ENCODE assay signal across 10 cellular contexts in the genomic region with DNA sequence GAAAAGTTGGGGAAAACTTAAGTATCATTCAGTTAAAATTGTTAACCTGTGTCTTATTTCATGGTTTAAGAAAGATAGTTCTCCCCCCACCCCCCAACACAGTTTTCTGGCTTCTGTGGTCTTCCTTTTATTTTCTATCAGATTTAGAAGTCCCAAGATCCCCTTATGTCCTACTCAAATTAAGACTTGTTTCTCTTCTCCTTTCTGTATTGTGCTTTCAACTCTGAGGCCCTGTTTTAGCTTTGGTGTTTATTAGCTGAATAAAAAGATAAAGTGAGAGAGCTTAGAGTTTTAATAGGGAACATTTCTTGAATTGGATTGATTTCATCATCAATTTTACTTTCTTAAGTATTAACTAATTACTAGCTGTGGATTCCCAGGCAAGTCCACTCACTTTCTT.
DNase-seq lines count a peak whose midpoint lies in the region; ATAC-seq and TF ChIP-seq lines count a peak whose summit lies in the region.
"Had no signal": no experiment of that assay in that cellular context is flagged by ENCODE, and none has a peak within 500 bp of the region (broad histone marks: within the 10 kb centered on the region; RNA-seq: fewer than 3 reads in every experiment).

No MANE protein-coding gene starts in this region.

- DNase-seq in CD8-positive, alpha-beta memory T cell, result no peak
- DNase-seq in endothelial cell (ENCODE audit: low spot score) (no peak), RWPE1 (ENCODE audit: low spot score) (no peak), coronary artery (ENCODE audit: low spot score) (no peak), uterus (no peak), Kasumi-1 (lab: John Stamatoyannopoulos, UW) (no peak)
- DNase-seq: occipital lobe, testis had no signal

- H3K27ac ChIP-seq in CD8-positive, alpha-beta memory T cell (ENCODE audit: low read depth, low read length), result no peak overlapping the region
- H3K27ac ChIP-seq in RWPE1, result no peak overlapping the region
- H3K27ac ChIP-seq in coronary artery, result no peak overlapping the region
- H3K27ac ChIP-seq in uterus, result peak overlapping the region in 1 of 2 donors; percentile 32
- H3K27ac ChIP-seq: testis had no signal

- H3K36me3 ChIP-seq in CD8-positive, alpha-beta memory T cell (ENCODE audit: insufficient read depth, low read length), result no peaks in the 10 kb centered on the region
- H3K36me3 ChIP-seq in uterus, result no peaks in the 10 kb centered on the region

- ATAC-seq in GM19455 (IDR thresholded peaks at IDR 0.05; ENCODE audit: unreplicated experiment), result peak; percentile 34
- peak; percentile 50 for ATAC-seq in HG03354 (IDR thresholded peaks at IDR 0.05; ENCODE audit: poor library complexity, severe bottlenecking, unreplicated experiment)

- H3K4me3 Mint-ChIP-seq in CD8-positive, alpha-beta memory T cell, result peak overlapping the region in 4 of 7 donors; percentile 10 to 36 (median 20)
- no peak overlapping the region for H3K4me3 Mint-ChIP-seq in endothelial cell (ENCODE audit: unreplicated experiment)

- intact Hi-C loops in uterus (cut with DNase I; ENCODE audit: low total_unique reads), result no loop called here

- TF ChIP-seq CTCF in endothelial cell (IDR thresholded peaks at IDR 0.05; ENCODE audit: unreplicated experiment), result no peak
- TF ChIP-seq CTCF in RWPE1 (conservative IDR thresholded peaks at IDR 0.05; ENCODE audit: low read depth), result no peak
- TF ChIP-seq CTCF in coronary artery (IDR thresholded peaks at IDR 0.05), result no peak
- TF ChIP-seq CTCF in uterus (IDR thresholded peaks at IDR 0.05), result no peak

- no peak overlapping the region for H3K4me3 ChIP-seq in CD8-positive, alpha-beta memory T cell (ENCODE audit: low read length)
- H3K4me3 ChIP-seq in coronary artery, result no peak overlapping the region
- H3K4me3 ChIP-seq in uterus, result no peak overlapping the region
- H3K4me3 ChIP-seq: testis had no signal

- no peak for TF ChIP-seq POLR2A in uterus (IDR thresholded peaks at IDR 0.05)

- H3K4me1 Mint-ChIP-seq in CD8-positive, alpha-beta memory T cell, result peaks cover 55 to 67% (median 66%) of the 10 kb centered on the region in 3 donors
- H3K4me1 Mint-ChIP-seq in endothelial cell (ENCODE audit: unreplicated experiment), result peaks cover 27% of the 10 kb centered on the region

- H3K9me3 Mint-ChIP-seq in CD8-positive, alpha-beta memory T cell, result peaks cover 0 to 5% (median 0%) of the 10 kb centered on the region in 5 donors
- no peaks in the 10 kb centered on the region for H3K9me3 Mint-ChIP-seq in endothelial cell (ENCODE audit: unreplicated experiment)

- peaks cover 0 to 9% (median 6%) of the 10 kb centered on the region in 3 donors for H3K36me3 Mint-ChIP-seq in CD8-positive, alpha-beta memory T cell
- H3K36me3 Mint-ChIP-seq in endothelial cell (ENCODE audit: low read depth, unreplicated experiment), result peaks cover 3% of the 10 kb centered on the region

- peaks cover 26% of the 10 kb centered on the region for H3K4me1 ChIP-seq in CD8-positive, alpha-beta memory T cell (ENCODE audit: insufficient read depth, low read length)
- peaks cover 3 to 14% of the 10 kb centered on the region in 2 donors for H3K4me1 ChIP-seq in uterus
- H3K4me1 ChIP-seq: testis had no signal

- H3K27me3 ChIP-seq in CD8-positive, alpha-beta memory T cell (ENCODE audit: insufficient read depth, low read length, poor library complexity, severe bottlenecking), result no peaks in the 10 kb centered on the region
- no peaks in the 10 kb centered on the region for H3K27me3 ChIP-seq in uterus
- H3K27me3 ChIP-seq: testis had no signal

- H3K27ac Mint-ChIP-seq in CD8-positive, alpha-beta memory T cell, result peak overlapping the region in 7 of 8 donors; percentile 12 to 88 (median 65)
- H3K27ac Mint-ChIP-seq in endothelial cell (ENCODE audit: unreplicated experiment), result peak overlapping the region; percentile 96

- CTCF ChIA-PET in CD8-positive, alpha-beta memory T cell (lab: Charles Lee), result interaction anchor here (1.1 to 1.3 kb wide), 3 partner anchors 11 to 111 kb away, joined by 3 read pairs; no protein-coding TSS in a partner anchor
- CTCF ChIA-PET in RWPE1 (lab: Yijun Ruan, JAX), result interaction anchor here (0.6 to 0.7 kb wide), 3 partner anchors 19 to 441 kb away, joined by 3 to 6 read pairs (median 3); partner anchors contain the start of gene AKAP13

- no peaks in the 10 kb centered on the region for H3K9me3 ChIP-seq in CD8-positive, alpha-beta memory T cell (ENCODE audit: low read length)
- no peaks in the 10 kb centered on the region for H3K9me3 ChIP-seq in uterus
- H3K9me3 ChIP-seq: testis had no signal

- POLR2A ChIA-PET in CD8-positive, alpha-beta memory T cell (lab: Charles Lee), result no interaction called here
- POLR2A ChIA-PET in RWPE1 (lab: Yijun Ruan, JAX; ENCODE audit: low non-redundant PET), result no interaction called here

- no peaks in the 10 kb centered on the region for H3K27me3 Mint-ChIP-seq in CD8-positive, alpha-beta memory T cell
- peaks cover 3% of the 10 kb centered on the region for H3K27me3 Mint-ChIP-seq in endothelial cell (ENCODE audit: unreplicated experiment)
